Comparison of ENCODE assay signal across 27 cellular contexts in genomic region chr9:37870081-37870798, GRCh38.
"Had no signal": no experiment of that assay in that cellular context is flagged by ENCODE, and none has a peak within 500 bp of the region (broad histone marks: within the 10 kb centered on the region; RNA-seq: fewer than 3 reads in every experiment).

No MANE protein-coding gene starts in this region.

- H3K27me3 ChIP-seq: neural progenitor cell, ovary, spleen, stomach, thyroid gland, tibial nerve, upper lobe of left lung, vagina had no signal

- H2AFZ ChIP-seq: neural progenitor cell, parathyroid adenoma had no signal

- H3K4me1 ChIP-seq: neural progenitor cell, parathyroid adenoma, psoas muscle, spleen, stomach, thyroid gland, tibial nerve, upper lobe of left lung, vagina had no signal

- H3K9ac ChIP-seq: neural progenitor cell, parathyroid adenoma had no signal

- H3K4me2 ChIP-seq: neural progenitor cell, smooth muscle cell had no signal

- ATAC-seq: natural killer cell; psoas muscle; right cardiac atrium; sciatic nerve; stimulated activated memory B cell treated with anti-CD40 and anti-IgM and Interleukin-4, amounts not matched to agents 10 μg/mL and 1 μg/mL and 100 μg/mL, for 72 hours had no signal

- H3K79me2 ChIP-seq: parathyroid adenoma had no signal

- H3K4me3 ChIP-seq: neural progenitor cell, ovary, psoas muscle, skin epidermis, smooth muscle cell, spleen, stomach, thoracic aorta, thyroid gland, tibial nerve, upper lobe of left lung, vagina had no signal

- H3K27ac ChIP-seq: neural progenitor cell, ovary, parathyroid adenoma, psoas muscle, skin epidermis, spleen, stomach, thoracic aorta, thyroid gland, tibial nerve, upper lobe of left lung, vagina had no signal

- DNase-seq: natural killer cell; occipital lobe; ovary; posterior cingulate gyrus; psoas muscle; right cardiac atrium; spleen; stimulated activated CD4-positive, alpha-beta T cell treated with anti-CD3 and anti-CD28 coated beads, Interleukin-12 subunit alpha, Interleukin-12 subunit beta, amount 100 ng/mL, for 4 hours; stimulated activated CD4-positive, alpha-beta T cell treated with anti-CD3 and anti-CD28 coated beads, Interleukin-1b, Interleukin-23, amount 100 ng/mL, for 48 hours; stimulated activated CD4-positive, alpha-beta T cell treated with anti-CD3 and anti-CD28 coated beads, Interleukin-4, amount 100 ng/mL, for 1 hour; stimulated activated CD4-positive, alpha-beta T cell treated with anti-CD3 and anti-CD28 coated beads, Interleukin-4, amount 100 ng/mL, for 4 hours; stimulated activated CD8-positive, alpha-beta memory T cell treated with anti-CD3 and anti-CD28 coated beads, Interleukin-4, amount 100 ng/mL, for 48 hours; stimulated activated naive CD4-positive, alpha-beta T cell treated with Interleukin-2 at 50 U/mL for 16 hours; stomach; thyroid gland; trophoblast cell had no signal

- H3K9me3 ChIP-seq: ovary, psoas muscle, spleen, stomach, thoracic aorta, thyroid gland, tibial nerve, upper lobe of left lung, vagina had no signal

- FAIRE-seq: urothelium cell line had no signal

- H3K36me3 ChIP-seq: neural progenitor cell, ovary, thyroid gland, vagina had no signal
